Comparison of ENCODE assay signal across 11 cellular contexts in genomic region chr14:74240794-74241610, GRCh38. TPM values are rescaled to one million over a fixed set of nuclear protein-coding genes. Genes with fewer than 3 reads are reported as not detected.
A peak's percentile ranks its signal among the peaks of the same experiment; 100 is the strongest.
DNase-seq lines count a peak whose midpoint lies in the region; ATAC-seq lines count a peak whose summit lies in the region.
"Had no signal": no experiment of that assay in that cellular context is flagged by ENCODE, and none has a peak within 500 bp of the region (broad histone marks: within the 10 kb centered on the region; RNA-seq: fewer than 3 reads in every experiment).

No MANE protein-coding gene starts in this region.

- POLR2A ChIA-PET in naive thymus-derived CD8-positive, alpha-beta T cell (lab: Charles Lee): no interaction called here

- DNase-seq in AG20443 (ENCODE audit: low spot score) (peak; percentile 40), AML-193 (lab: John Stamatoyannopoulos, UW) (no peak), NCI-H2029 treated with DMSO at 0.1 percent for 48 hours (lab: John Stamatoyannopoulos, UW) (no peak)
- DNase-seq in naive thymus-derived CD8-positive, alpha-beta T cell: no peak
- DNase-seq: GDM1, uterus had no signal

- WGBS in HUES64: under 1% methylated on average over 76 of the region's 77 CpGs
- WGBS in ectodermal cell, 2 experiments: 1% methylated on average over 77 of the region's 77 CpGs

- peaks cover 0 to 4% (median 0%) of the 10 kb centered on the region in 3 donors for H3K36me3 Mint-ChIP-seq in naive thymus-derived CD8-positive, alpha-beta T cell

- H3K4me1 ChIP-seq in HUES64 (ENCODE audit: insufficient read depth, low read length): peaks cover 10% of the 10 kb centered on the region
- peaks cover 14% of the 10 kb centered on the region for H3K4me1 ChIP-seq in ectodermal cell (ENCODE audit: control insufficient read depth, insufficient read depth, low read length)

- H3K36me3 ChIP-seq in HUES64 (ENCODE audit: insufficient read depth, low read length) (no peaks in the 10 kb centered on the region), ectodermal cell (ENCODE audit: control insufficient read depth, insufficient read depth, low read length) (no peaks in the 10 kb centered on the region)
- H3K36me3 ChIP-seq: uterus had no signal

- peaks cover 0 to 1% (median 0%) of the 10 kb centered on the region in 9 donors for H3K9me3 Mint-ChIP-seq in naive thymus-derived CD8-positive, alpha-beta T cell

- H3K9me3 ChIP-seq in HUES64 (ENCODE audit: insufficient read depth, low read depth, low read length): no peaks in the 10 kb centered on the region
- no peaks in the 10 kb centered on the region for H3K9me3 ChIP-seq in ectodermal cell (ENCODE audit: control insufficient read depth, low read length)
- H3K9me3 ChIP-seq: uterus had no signal

- no peak overlapping the region for H3K27ac ChIP-seq in HUES64 (ENCODE audit: low read depth, low read length)
- no peak overlapping the region for H3K27ac ChIP-seq in ectodermal cell (ENCODE audit: insufficient read depth, low read depth, low read length, poor library complexity, severe bottlenecking)
- H3K27ac ChIP-seq: uterus had no signal

- H3K4me3 ChIP-seq in HUES64 (ENCODE audit: low read length) (peak overlapping the region; percentile 32), ectodermal cell (ENCODE audit: insufficient read depth, low read depth, low read length) (peak overlapping the region; percentile 24)
- H3K4me3 ChIP-seq: uterus had no signal

- H3K4me3 Mint-ChIP-seq in naive thymus-derived CD8-positive, alpha-beta T cell: peak overlapping the region; percentile 26 to 86 (median 74)

- peak; percentile 37 to 64 for ATAC-seq in naive thymus-derived CD8-positive, alpha-beta T cell
- ATAC-seq in GM19328 (IDR thresholded peaks at IDR 0.05; ENCODE audit: unreplicated experiment): no peak
- ATAC-seq in HG02623 (IDR thresholded peaks at IDR 0.05; ENCODE audit: unreplicated experiment): no peak

- no peak overlapping the region; the same call in 1 of the 2 replicates for H3K9ac ChIP-seq in HUES64 (ENCODE audit: low read depth, low read length)

- peaks cover 52 to 94% (median 76%) of the 10 kb centered on the region in 5 donors for H3K27me3 Mint-ChIP-seq in naive thymus-derived CD8-positive, alpha-beta T cell

- no peak overlapping the region for H3K27ac Mint-ChIP-seq in naive thymus-derived CD8-positive, alpha-beta T cell

- peaks cover 10 to 27% (median 21%) of the 10 kb centered on the region in 4 donors for H3K4me1 Mint-ChIP-seq in naive thymus-derived CD8-positive, alpha-beta T cell

- peaks cover 97% of the 10 kb centered on the region for H3K27me3 ChIP-seq in HUES64 (ENCODE audit: insufficient read depth, low read length)
- H3K27me3 ChIP-seq in ectodermal cell (ENCODE audit: control insufficient read depth, insufficient read depth, low read length, poor library complexity, severe bottlenecking): peaks cover 99% of the 10 kb centered on the region

RNA-seq across cellular contexts. Expression of gene VSX2, which starts 1.8 kb away (rescaled TPM):
- 0.05 TPM for polyA plus RNA-seq in HUES64 (2013, experiment 1 of 2)
- polyA plus RNA-seq in HUES64 (2013, experiment 2 of 2): 0.06 TPM
- not detected for polyA plus RNA-seq in ectodermal cell (2013, experiment 1 of 4)
- polyA plus RNA-seq in ectodermal cell (2013, experiment 2 of 4): 0.14 TPM
- 0.11 TPM for polyA plus RNA-seq in ectodermal cell (2013, experiment 3 of 4)
- 0.08 TPM for polyA plus RNA-seq in ectodermal cell (2013, experiment 4 of 4)
- not detected for total RNA-seq in naive thymus-derived CD8-positive, alpha-beta T cell
- not detected for polyA plus RNA-seq in naive thymus-derived CD8-positive, alpha-beta T cell
- total RNA-seq: uterus had no signal
- polyA plus RNA-seq: adipose tissue had no signal

Comparison
In these comparisons a context has a peak if more than half of its experiments do, and no peak if none do; other contexts are left out.
1. ATAC-seq: peak in naive thymus-derived CD8-positive, alpha-beta T cell (2 of 2); none in GM19328 (single experiment) and HG02623 (single experiment).